16 cellular contexts compared by ENCODE assay signal in genomic region chr1:61278966-61279365, GRCh38.
DNase-seq lines count a peak whose midpoint lies in the region; ATAC-seq and TF ChIP-seq lines count a peak whose summit lies in the region.
"Had no signal": no experiment of that assay in that cellular context is flagged by ENCODE, and none has a peak within 500 bp of the region (broad histone marks: within the 10 kb centered on the region; RNA-seq: fewer than 3 reads in every experiment).

No MANE protein-coding gene starts in this region.

- H3K36me3 ChIP-seq in ACC112 (ENCODE audit: insufficient read depth, low read length) = no peaks in the 10 kb centered on the region
- no peaks in the 10 kb centered on the region for H3K36me3 ChIP-seq in muscle layer of duodenum (ENCODE audit: control insufficient read depth in 1 of 2, insufficient read depth in 2 of 2, low read length in 2 of 2)
- no peaks in the 10 kb centered on the region for H3K36me3 ChIP-seq in subcutaneous abdominal adipose tissue (ENCODE audit: control insufficient read depth in 5 of 5, insufficient read depth in 5 of 5, low read length in 5 of 5)
- H3K36me3 ChIP-seq: BLaER1, Peyer's patch had no signal

- H3K9ac ChIP-seq in subcutaneous abdominal adipose tissue (ENCODE audit: low read length in 5 of 5) = no peak overlapping the region
- H3K9ac ChIP-seq: BLaER1 had no signal

- no peak overlapping the region for H2AFZ ChIP-seq in ACC112 (ENCODE audit: low read length, unreplicated experiment)

- no peak for DNase-seq in coronary artery (ENCODE audit: low spot score)
- no peak for DNase-seq in NCI-H2196 (lab: John Stamatoyannopoulos, UW; ENCODE audit: unreplicated experiment)
- no peak for DNase-seq in NCI-H345 (lab: John Stamatoyannopoulos, UW)
- DNase-seq: CD4-positive, alpha-beta memory T cell; MM.1S; NCI-H1092; NCI-H146; NCI-H2029 treated with DMSO at 0.1 percent for 48 hours; NCI-H2171; NCI-H69; Peyer's patch had no signal

- H3K27ac ChIP-seq in ACC112 (ENCODE audit: low read depth, low read length) (peak overlapping the region; percentile 6; the same call in 1 of the 2 replicates), coronary artery (peak overlapping the region; percentile 65 to 84), muscle layer of duodenum (ENCODE audit: low read length) (peak overlapping the region; percentile 40), subcutaneous abdominal adipose tissue (ENCODE audit: low read depth, low read length) (peak overlapping the region; percentile 50)
- H3K27ac ChIP-seq: BLaER1 had no signal

- peaks cover 7% of the 10 kb centered on the region for H3K79me2 ChIP-seq in ACC112 (ENCODE audit: control insufficient read depth, insufficient read depth, low read length, unreplicated experiment)

- no peak for TF ChIP-seq CTCF in coronary artery (IDR thresholded peaks at IDR 0.05)

- ATAC-seq in GM18867 (IDR thresholded peaks at IDR 0.05; ENCODE audit: unreplicated experiment) = no peak

- H3K4me3 ChIP-seq in ACC112 (ENCODE audit: low read depth, low read length) = no peak overlapping the region
- no peak overlapping the region for H3K4me3 ChIP-seq in coronary artery
- H3K4me3 ChIP-seq in muscle layer of duodenum (ENCODE audit: low read depth in 1 of 2, low read length in 2 of 2) = no peak overlapping the region
- H3K4me3 ChIP-seq in subcutaneous abdominal adipose tissue (ENCODE audit: low read depth in 1 of 5, low read length in 5 of 5) = no peak overlapping the region
- H3K4me3 ChIP-seq: BLaER1, Peyer's patch had no signal

- peaks cover 34% of the 10 kb centered on the region for H3K4me1 ChIP-seq in ACC112 (ENCODE audit: control insufficient read depth, insufficient read depth, low read length, unreplicated experiment)
- peaks cover 0 to 5% of the 10 kb centered on the region in 2 donors for H3K4me1 ChIP-seq in muscle layer of duodenum (ENCODE audit: control insufficient read depth in 1 of 2, insufficient read depth in 2 of 2, low read length in 2 of 2)
- H3K4me1 ChIP-seq in subcutaneous abdominal adipose tissue (ENCODE audit: control insufficient read depth in 5 of 5, insufficient read depth in 5 of 5, low read length in 5 of 5) = peaks cover 0 to 50% (median 18%) of the 10 kb centered on the region in 5 donors
- H3K4me1 ChIP-seq: Peyer's patch had no signal

- H3K27me3 ChIP-seq in ACC112 (ENCODE audit: insufficient read depth, low read length) = no peaks in the 10 kb centered on the region
- no peaks in the 10 kb centered on the region for H3K27me3 ChIP-seq in muscle layer of duodenum (ENCODE audit: low read depth, low read length)
- no peaks in the 10 kb centered on the region for H3K27me3 ChIP-seq in subcutaneous abdominal adipose tissue (ENCODE audit: control insufficient read depth in 5 of 5, insufficient read depth in 4 of 5, low read length in 5 of 5)
- H3K27me3 ChIP-seq: BLaER1, Peyer's patch had no signal

- H3K9me3 ChIP-seq in muscle layer of duodenum (ENCODE audit: control insufficient read depth in 1 of 2, low read length in 2 of 2) (no peaks in the 10 kb centered on the region), subcutaneous abdominal adipose tissue (ENCODE audit: control insufficient read depth in 5 of 5, low read length in 5 of 5) (no peaks in the 10 kb centered on the region)
- H3K9me3 ChIP-seq: BLaER1, Peyer's patch had no signal

Comparison
In these comparisons a context has a peak if more than half of its experiments do, and no peak if none do; other contexts are left out.
1. H3K27ac ChIP-seq: peak in every context shown above with its lines; median percentile 74 in coronary artery; 50 in subcutaneous abdominal adipose tissue; 40 in muscle layer of duodenum; 6 in ACC112.